8 cellular contexts compared by ENCODE assay signal in the genomic region with DNA sequence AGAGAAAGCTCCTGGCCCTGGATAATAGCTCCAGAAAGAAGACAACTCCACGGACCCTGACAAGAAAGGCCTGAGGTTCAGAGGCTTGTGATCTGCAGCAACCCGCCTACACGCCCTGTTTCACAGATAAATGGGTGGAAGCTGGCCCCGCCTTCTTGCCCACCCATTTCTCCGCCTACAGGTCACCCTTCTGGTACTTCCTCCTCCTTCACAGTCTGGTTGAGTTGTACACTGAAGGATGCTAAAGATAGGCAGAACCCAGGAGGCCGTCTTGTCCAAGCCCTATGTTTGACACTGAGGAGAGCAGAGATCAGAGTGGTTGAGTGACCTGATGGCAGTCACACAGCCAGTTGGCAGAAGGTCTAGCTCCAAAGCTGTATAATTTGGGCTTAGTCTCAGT. TPM values are rescaled to one million over a fixed set of nuclear protein-coding genes. Genes with fewer than 3 reads are reported as not detected.
DNase-seq lines count a peak whose midpoint lies in the region; ATAC-seq and TF ChIP-seq lines count a peak whose summit lies in the region.

No MANE protein-coding gene starts in this region.

- H3K4me1 ChIP-seq in CD4-positive, CD25-positive, alpha-beta regulatory T cell (ENCODE audit: control insufficient read depth, insufficient read depth, low read length, poor library complexity, severe bottlenecking): no peaks in the 10 kb centered on the region
- H3K4me1 ChIP-seq in RWPE2 (ENCODE audit: insufficient read depth, poor library complexity, severe bottlenecking) (no peaks in the 10 kb centered on the region), hepatocyte (ENCODE audit: insufficient read depth) (no peaks in the 10 kb centered on the region)

- no peaks in the 10 kb centered on the region for H3K9me2 ChIP-seq in hepatocyte (replicated peaks; ENCODE audit: insufficient read depth)

- no peak overlapping the region for H3K4me2 ChIP-seq in hepatocyte

- TF ChIP-seq CTCF in RWPE2 (IDR thresholded peaks at IDR 0.05; ENCODE audit: poor library complexity, severe bottlenecking): no peak
- TF ChIP-seq CTCF in hepatocyte (IDR thresholded peaks at IDR 0.05; ENCODE audit: poor library complexity): no peak

- no peaks in the 10 kb centered on the region for H4K20me1 ChIP-seq in hepatocyte (ENCODE audit: insufficient read depth, poor library complexity, severe bottlenecking)

- H3K4me3 ChIP-seq in CD4-positive, CD25-positive, alpha-beta regulatory T cell (ENCODE audit: low read depth, low read length): no peak overlapping the region
- H3K4me3 ChIP-seq in RWPE2 (ENCODE audit: severe bottlenecking): no peak overlapping the region
- H3K4me3 ChIP-seq in hepatocyte: no peak overlapping the region

- no peaks in the 10 kb centered on the region for H3K27me3 Mint-ChIP-seq in CD4-positive, CD25-positive, alpha-beta regulatory T cell

- H2AFZ ChIP-seq in hepatocyte: no peak overlapping the region

- no peaks in the 10 kb centered on the region for H3K36me3 Mint-ChIP-seq in CD4-positive, CD25-positive, alpha-beta regulatory T cell
- H3K36me3 Mint-ChIP-seq in stimulated activated effector memory CD8-positive, alpha-beta T cell treated with anti-CD3 and anti-CD28 coated beads, Interleukin-12 subunit alpha, Interleukin-12 subunit beta, amount 100 ng/mL, for 72 hours: no peaks in the 10 kb centered on the region

- no peaks in the 10 kb centered on the region for H3K36me3 ChIP-seq in CD4-positive, CD25-positive, alpha-beta regulatory T cell (ENCODE audit: control insufficient read depth, insufficient read depth, low read length)
- no peaks in the 10 kb centered on the region for H3K36me3 ChIP-seq in RWPE2 (ENCODE audit: low read depth)
- no peaks in the 10 kb centered on the region for H3K36me3 ChIP-seq in hepatocyte (replicated peaks; ENCODE audit: insufficient read depth, low read depth)

- H3K4me1 Mint-ChIP-seq in CD4-positive, CD25-positive, alpha-beta regulatory T cell: peaks cover 0 to 7% (median 5%) of the 10 kb centered on the region in 4 donors
- peaks cover 5% of the 10 kb centered on the region for H3K4me1 Mint-ChIP-seq in stimulated activated effector memory CD8-positive, alpha-beta T cell treated with anti-CD3 and anti-CD28 coated beads, Interleukin-12 subunit alpha, Interleukin-12 subunit beta, amount 100 ng/mL, for 72 hours

- no peaks in the 10 kb centered on the region for H3K9me3 Mint-ChIP-seq in CD4-positive, CD25-positive, alpha-beta regulatory T cell
- H3K9me3 Mint-ChIP-seq in stimulated activated effector memory CD8-positive, alpha-beta T cell treated with anti-CD3 and anti-CD28 coated beads, Interleukin-12 subunit alpha, Interleukin-12 subunit beta, amount 100 ng/mL, for 72 hours: no peaks in the 10 kb centered on the region

- peak overlapping the region in 2 of 3 donors; percentile 5 to 73 for H3K27ac Mint-ChIP-seq in CD4-positive, CD25-positive, alpha-beta regulatory T cell
- H3K27ac Mint-ChIP-seq in stimulated activated effector memory CD8-positive, alpha-beta T cell treated with anti-CD3 and anti-CD28 coated beads, Interleukin-12 subunit alpha, Interleukin-12 subunit beta, amount 100 ng/mL, for 72 hours: no peak overlapping the region

- H3K4me3 Mint-ChIP-seq in CD4-positive, CD25-positive, alpha-beta regulatory T cell: no peak overlapping the region
- H3K4me3 Mint-ChIP-seq in stimulated activated effector memory CD8-positive, alpha-beta T cell treated with anti-CD3 and anti-CD28 coated beads, Interleukin-12 subunit alpha, Interleukin-12 subunit beta, amount 100 ng/mL, for 72 hours: no peak overlapping the region

- WGBS in hepatocyte (ENCODE audit: low lambda C conversion rate, missing lambda C conversion rate): 72% methylated on average over 6 of the region's 6 CpGs

- no peaks in the 10 kb centered on the region for H3K9me3 ChIP-seq in CD4-positive, CD25-positive, alpha-beta regulatory T cell (ENCODE audit: control insufficient read depth in 2 of 2, low read length in 2 of 2)
- H3K9me3 ChIP-seq in RWPE2 (ENCODE audit: severe bottlenecking): no peaks in the 10 kb centered on the region
- no peaks in the 10 kb centered on the region for H3K9me3 ChIP-seq in hepatocyte (ENCODE audit: low read depth)

- DNase-seq in CD4-positive, CD25-positive, alpha-beta regulatory T cell: peak in 2 of 3 donors; percentile 29 to 74
- DNase-seq in RWPE2 (ENCODE audit: low spot score): no peak
- peak; percentile 62 for DNase-seq in activated naive CD4-positive, alpha-beta T cell treated with anti-CD3 and anti-CD28 coated beads, Interleukin-2, amount 50 U/mL, for 16 hours
- peak in 1 of 2 donors; percentile 64 for DNase-seq in stimulated activated effector memory CD8-positive, alpha-beta T cell treated with anti-CD3 and anti-CD28 coated beads, Interleukin-12 subunit alpha, Interleukin-12 subunit beta, amount 100 ng/mL, for 72 hours (ENCODE audit: low spot score in 2 of 2)
- no peak for DNase-seq in NCI-H524 treated with DMSO at 0.1 percent for 48 hours (lab: John Stamatoyannopoulos, UW)
- DNase-seq in hepatocyte (ENCODE audit: low spot score): no peak

- H3K79me2 ChIP-seq in hepatocyte: no peaks in the 10 kb centered on the region

- ATAC-seq in CD4-positive, CD25-positive, alpha-beta regulatory T cell (ENCODE audit: low read depth in 2 of 2): peak; percentile 52 to 71
- ATAC-seq in GM21576 (IDR thresholded peaks at IDR 0.05; ENCODE audit: unreplicated experiment) (peak; percentile 56), RWPE2 (ENCODE audit: low read depth) (0 out of 3 replicates have a peak, but pooled peaks have one; percentile 25), GM18907 (IDR thresholded peaks at IDR 0.05; ENCODE audit: unreplicated experiment) (no peak)
- ATAC-seq in stimulated activated effector memory CD8-positive, alpha-beta T cell treated with anti-CD3 and anti-CD28 coated beads, Interleukin-12 subunit alpha, Interleukin-12 subunit beta, amount 100 ng/mL, for 72 hours: peak; percentile 70

- no peak overlapping the region for H3K27ac ChIP-seq in CD4-positive, CD25-positive, alpha-beta regulatory T cell (ENCODE audit: insufficient read depth, low read length, poor library complexity, severe bottlenecking)
- H3K27ac ChIP-seq in RWPE2 (ENCODE audit: poor library complexity, severe bottlenecking) (no peak overlapping the region), hepatocyte (no peak overlapping the region)

- H3K27me3 ChIP-seq in CD4-positive, CD25-positive, alpha-beta regulatory T cell (ENCODE audit: control insufficient read depth, insufficient read depth, low read length): peaks cover 1% of the 10 kb centered on the region
- H3K27me3 ChIP-seq in RWPE2 (ENCODE audit: insufficient read depth, poor library complexity, severe bottlenecking) (no peaks in the 10 kb centered on the region), hepatocyte (no peaks in the 10 kb centered on the region)

RNA-seq across cellular contexts. Expression of a gene that starts 34.2 kb away (rescaled TPM):
- total RNA-seq in CD4-positive, CD25-positive, alpha-beta regulatory T cell: 64.4 TPM
- polyA plus RNA-seq in CD4-positive, CD25-positive, alpha-beta regulatory T cell: 1 to 10 TPM in 3 of 4 donors, under 1 TPM in 1; 0.88 to 2.3 (median 1.3) TPM
- total RNA-seq in hepatocyte: 2.8 and 5.8 TPM in 2 replicates
- 1.4 and 3.8 TPM in 2 replicates for polyA plus RNA-seq in hepatocyte

Comparison
In these comparisons a context has a peak if more than half of its experiments do, and no peak if none do; other contexts are left out.
1. DNase-seq: peak in CD4-positive, CD25-positive, alpha-beta regulatory T cell (2 of 3) and activated naive CD4-positive, alpha-beta T cell treated with anti-CD3 and anti-CD28 coated beads, Interleukin-2, amount 50 U/mL, for 16 hours (single experiment); none in RWPE2 (single experiment), NCI-H524 treated with DMSO at 0.1 percent for 48 hours (single experiment) and hepatocyte (single experiment).